8 cellular contexts compared by ENCODE assay signal in genomic region chr10:100373298-100374136, GRCh38. TPM values are rescaled to one million over a fixed set of nuclear protein-coding genes. Genes with fewer than 3 reads are reported as not detected.
DNase-seq lines count a peak whose midpoint lies in the region; ATAC-seq, FAIRE-seq and TF ChIP-seq lines count a peak whose summit lies in the region.

No MANE protein-coding gene starts in this region.

- FAIRE-seq in GM12892 (lab: Jason Lieb, UNC) = peak; percentile 90

- TF ChIP-seq POLR2A in GM12892 (IDR thresholded peaks at IDR 0.05; ENCODE audit: low read depth, low read length) (peak; percentile 29; the same call in 1 of the 2 replicates), adrenal gland (IDR thresholded peaks at IDR 0.05) (peak; percentile 65 to 92)

- ATAC-seq in HG02798 (IDR thresholded peaks at IDR 0.05; ENCODE audit: poor library complexity, unreplicated experiment) (peak; percentile 97), heart right ventricle (peak; percentile 96 to 99 (median 98))

- H3K4me3 Mint-ChIP-seq in type B pancreatic cell = no peak overlapping the region

- H3K36me3 Mint-ChIP-seq in type B pancreatic cell = no peaks in the 10 kb centered on the region

- H3K27ac ChIP-seq in adrenal gland = peak overlapping the region; percentile 87 to 99 (median 98)
- peak overlapping the region; percentile 83 to 97 (median 92) for H3K27ac ChIP-seq in heart right ventricle

- no peaks in the 10 kb centered on the region for H3K36me3 ChIP-seq in adrenal gland (replicated peaks in 1 of 2)
- no peaks in the 10 kb centered on the region for H3K36me3 ChIP-seq in heart right ventricle

- H3K4me1 Mint-ChIP-seq in type B pancreatic cell (ENCODE audit: unreplicated experiment) = peaks cover 18% of the 10 kb centered on the region

- H3K27me3 Mint-ChIP-seq in type B pancreatic cell = no peaks in the 10 kb centered on the region

- H3K4me3 ChIP-seq in adrenal gland = peak overlapping the region in 3 of 4 donors; percentile 11 to 52 (median 12)
- peak overlapping the region; percentile 39 to 82 (median 65) for H3K4me3 ChIP-seq in heart right ventricle

- H3K27me3 ChIP-seq in adrenal gland (no peaks in the 10 kb centered on the region), heart right ventricle (no peaks in the 10 kb centered on the region)

- peak; percentile 85 for DNase-seq in GM12892 (ENCODE audit: insufficient read length)
- DNase-seq in NCI-H1417 treated with DMSO at 0.1 percent for 48 hours (lab: John Stamatoyannopoulos, UW) = peak; percentile 68
- DNase-seq in SW 1271 (lab: John Stamatoyannopoulos, UW) = peak; percentile 90 to 96
- DNase-seq in adrenal gland = peak; percentile 97 to 100 (median 100)
- peak; percentile 94 to 96 for DNase-seq in heart right ventricle
- DNase-seq in pons (ENCODE audit: low spot score) = peak; percentile 99
- DNase-seq in type B pancreatic cell (ENCODE audit: extremely low spot score, unreplicated experiment) = peak; percentile 95

- intact Hi-C loops in adrenal gland (cut with DNase I) = no loop called here
- intact Hi-C loops in heart right ventricle (cut with DNase I) = loop anchor here in 1 of 10 donors (2.0 kb wide), 1 partner anchor 27 kb away; the partner anchor contains the start of gene SCD

- TF ChIP-seq CTCF in adrenal gland (IDR thresholded peaks at IDR 0.05) (peak in 1 of 6 experiments; percentile 5), heart right ventricle (IDR thresholded peaks at IDR 0.05) (no peak), type B pancreatic cell (conservative IDR thresholded peaks at IDR 0.05) (no peak)

- WGBS in adrenal gland, 4 donors = 0% methylated on average over 37 to 44 of the region's 44 CpGs
- 0 to 1% methylated on average over 44 of the region's 44 CpGs for WGBS in heart right ventricle, 2 donors

- H3K9me3 ChIP-seq in adrenal gland (replicated peaks in 1 of 3) (no peaks in the 10 kb centered on the region), heart right ventricle (no peaks in the 10 kb centered on the region)

- H3K27ac Mint-ChIP-seq in type B pancreatic cell = no peak overlapping the region

- H3K9me3 Mint-ChIP-seq in type B pancreatic cell = no peaks in the 10 kb centered on the region

- peaks cover 36 to 46% of the 10 kb centered on the region in 2 donors for H3K4me1 ChIP-seq in adrenal gland (replicated peaks in 1 of 2)
- H3K4me1 ChIP-seq in heart right ventricle = peaks cover 11 to 53% (median 40%) of the 10 kb centered on the region in 9 donors

RNA-seq across cellular contexts. Expression of gene SCD, which starts 26.5 kb away (rescaled TPM):
- polyA plus RNA-seq in GM12892 (2012; ENCODE audit: missing spikeins) = 76.8 TPM
- total RNA-seq in adrenal gland (100 to 1,000 TPM; 105 to 734 (median 221) TPM), heart right ventricle (10 to 100 TPM in 6 of 10 donors, 1 to 10 TPM in 4; 1.8 to 24.7 (median 12.6) TPM), type B pancreatic cell (ENCODE audit: low replicate concordance) (242 and 255 TPM in 2 replicates)
- polyA plus RNA-seq in adrenal gland (100 to 1,000 TPM in 2 of 3 donors, 10 to 100 TPM in 1; 44.2 to 979 (median 125) TPM), heart right ventricle (10 to 100 TPM; 44.6 to 62.7 TPM)

RNA-seq across cellular contexts. Expression of gene PKD2L1, which starts 43.5 kb away (rescaled TPM):
- not detected for polyA plus RNA-seq in GM12892 (2012; ENCODE audit: missing spikeins)
- total RNA-seq in adrenal gland = not detected
- polyA plus RNA-seq in adrenal gland = under 1 TPM in 1 of 3 donors, not detected in 2; 0.72 TPM
- not detected for total RNA-seq in heart right ventricle
- polyA plus RNA-seq in heart right ventricle = not detected
- 0.26 TPM in 1 of 2 replicates, not detected in the other for total RNA-seq in type B pancreatic cell (ENCODE audit: low replicate concordance)

Comparison
In these comparisons a context has a peak if more than half of its experiments do, and no peak if none do; other contexts are left out.
1. Peak in every context shown above with its lines: DNase-seq, ATAC-seq, H3K4me3 ChIP-seq and H3K27ac ChIP-seq.